In the genomic region with DNA sequence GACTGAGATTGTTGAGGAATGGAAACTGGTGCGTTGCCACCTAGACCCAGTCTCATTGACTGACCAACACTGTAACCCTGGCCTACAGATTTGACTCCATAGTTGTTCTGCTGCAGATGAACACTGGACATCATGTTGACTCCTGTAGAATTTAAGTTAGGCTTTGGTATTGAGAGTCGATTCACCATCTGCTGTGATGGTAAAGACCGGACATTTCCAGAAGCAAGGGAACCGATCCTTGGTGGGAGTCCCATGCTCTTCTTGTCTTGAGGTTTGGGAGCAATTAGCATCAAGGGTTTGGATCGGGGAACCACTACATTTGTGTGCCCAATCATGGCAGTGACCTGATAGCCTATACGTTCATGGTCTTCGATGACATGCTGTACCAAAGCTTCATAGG, we compare ENCODE assay signal across 19 cellular contexts. TPM values are rescaled to one million over a fixed set of nuclear protein-coding genes. Genes with fewer than 3 reads are reported as not detected.
DNase-seq lines count a peak whose midpoint lies in the region; ATAC-seq and TF ChIP-seq lines count a peak whose summit lies in the region.
"Had no signal": no experiment of that assay in that cellular context is flagged by ENCODE, and none has a peak within 500 bp of the region (broad histone marks: within the 10 kb centered on the region; RNA-seq: fewer than 3 reads in every experiment).

No MANE protein-coding gene starts in this region.

- H3K27me3 Mint-ChIP-seq in activated T-cell treated with anti-CD3 and anti-CD28 coated beads, Interleukin-2, amount 50 U/mL, for 24 hours: no peaks in the 10 kb centered on the region
- H3K27me3 Mint-ChIP-seq in activated T-cell treated with anti-CD3 and anti-CD28 coated beads, Interleukin-2, amount 50 U/mL, for 72 hours (ENCODE audit: low read depth): no peaks in the 10 kb centered on the region
- no peaks in the 10 kb centered on the region for H3K27me3 Mint-ChIP-seq in activated naive CD8-positive, alpha-beta T cell treated with anti-CD3 and anti-CD28 coated beads, Interleukin-2, amount 50 U/mL, for 24 hours
- no peaks in the 10 kb centered on the region for H3K27me3 Mint-ChIP-seq in stimulated activated naive B cell treated with anti-CD40 and anti-IgM and Interleukin-4, amounts not matched to agents 10 μg/mL and 1 μg/mL and 100 μg/mL, for 72 hours

- intact Hi-C loops in IMR-90 (cut with micrococcal nuclease): no loop called here
- intact Hi-C loops in left ventricle myocardium inferior (cut with micrococcal nuclease): no loop called here
- intact Hi-C loops in cardiac septum (cut with DNase I): no loop called here

- H3K9ac ChIP-seq in IMR-90 (ENCODE audit: low read depth, low read length): no peak overlapping the region
- H3K9ac ChIP-seq: GM23248 had no signal

- peaks cover 48% of the 10 kb centered on the region for H3K36me3 ChIP-seq in IMR-90 (ENCODE audit: control insufficient read depth, insufficient read depth, low read length)
- peaks cover 80% of the 10 kb centered on the region for H3K36me3 ChIP-seq in left ventricle myocardium inferior

- H3K4me3 ChIP-seq in IMR-90 (ENCODE audit: insufficient read depth, low read depth, low read length) (no peak overlapping the region), left ventricle myocardium inferior (no peak overlapping the region)
- H3K4me3 ChIP-seq: GM23248 had no signal

- in situ Hi-C loops in IMR-90 (cut with MboI; ENCODE audit: low sequenced_read_pairs): no loop called here

- no peak overlapping the region for H2AK5ac ChIP-seq in IMR-90 (ENCODE audit: low read depth, low read length)

- no peak overlapping the region for H3K23ac ChIP-seq in IMR-90 (ENCODE audit: low read depth, low read length)

- no peak overlapping the region for H2BK15ac ChIP-seq in IMR-90 (ENCODE audit: low read depth, low read length)

- peaks cover 42% of the 10 kb centered on the region for H3K4me1 Mint-ChIP-seq in activated T-cell treated with anti-CD3 and anti-CD28 coated beads, Interleukin-2, amount 50 U/mL, for 24 hours (ENCODE audit: low read depth)
- H3K4me1 Mint-ChIP-seq in activated T-cell treated with anti-CD3 and anti-CD28 coated beads, Interleukin-2, amount 50 U/mL, for 72 hours (ENCODE audit: low read depth): peaks cover 53% of the 10 kb centered on the region
- H3K4me1 Mint-ChIP-seq in activated naive CD8-positive, alpha-beta T cell treated with anti-CD3 and anti-CD28 coated beads, Interleukin-2, amount 50 U/mL, for 24 hours: peaks cover 29% of the 10 kb centered on the region
- peaks cover 7 to 13% of the 10 kb centered on the region in 2 donors for H3K4me1 Mint-ChIP-seq in stimulated activated naive B cell treated with anti-CD40 and anti-IgM and Interleukin-4, amounts not matched to agents 10 μg/mL and 1 μg/mL and 100 μg/mL, for 72 hours
- H3K4me1 Mint-ChIP-seq: CD14-positive monocyte had no signal

- no peak overlapping the region for H3K56ac ChIP-seq in IMR-90 (ENCODE audit: extremely low read depth, insufficient read depth, low read length)

- no peak for TF ChIP-seq POLR2A in IMR-90 (IDR thresholded peaks at IDR 0.05; ENCODE audit: low read depth, low read length)

- no peak overlapping the region for H4K91ac ChIP-seq in IMR-90 (ENCODE audit: insufficient read depth, low read depth, low read length)

- H3K27ac ChIP-seq in IMR-90 (ENCODE audit: insufficient read depth, low read length) (no peak overlapping the region), left ventricle myocardium inferior (replicated peaks) (no peak overlapping the region)
- H3K27ac ChIP-seq: GM23248 had no signal

- no peak overlapping the region for H2BK5ac ChIP-seq in IMR-90 (ENCODE audit: low read depth, low read length, poor library complexity, severe bottlenecking)

- H3K14ac ChIP-seq in IMR-90 (replicated peaks; ENCODE audit: low read depth, low read length): no peak overlapping the region

- TF ChIP-seq CTCF in IMR-90 (conservative IDR thresholded peaks at IDR 0.05; ENCODE audit: low read depth, low read length): no peak
- no peak for TF ChIP-seq CTCF in left ventricle myocardium inferior (IDR thresholded peaks at IDR 0.05; ENCODE audit: borderline replicate concordance)

- H3K4me2 ChIP-seq in IMR-90 (ENCODE audit: low read depth, low read length): no peak overlapping the region

- dilution Hi-C loops in IMR-90 (cut with HindIII; ENCODE audit: low sequenced_read_pairs, unreplicated experiment): no loop called here

- no peak overlapping the region for H3K4me3 Mint-ChIP-seq in activated T-cell treated with anti-CD3 and anti-CD28 coated beads, Interleukin-2, amount 50 U/mL, for 24 hours
- H3K4me3 Mint-ChIP-seq in activated T-cell treated with anti-CD3 and anti-CD28 coated beads, Interleukin-2, amount 50 U/mL, for 72 hours: no peak overlapping the region
- H3K4me3 Mint-ChIP-seq in activated naive CD8-positive, alpha-beta T cell treated with anti-CD3 and anti-CD28 coated beads, Interleukin-2, amount 50 U/mL, for 24 hours: no peak overlapping the region
- no peak overlapping the region for H3K4me3 Mint-ChIP-seq in stimulated activated naive B cell treated with anti-CD40 and anti-IgM and Interleukin-4, amounts not matched to agents 10 μg/mL and 1 μg/mL and 100 μg/mL, for 72 hours
- H3K4me3 Mint-ChIP-seq: CD14-positive monocyte had no signal

- 100% methylated on average over 5 of the region's 7 CpGs; no CpG with 5 or more reads in 1 of the 2 experiments for WGBS in IMR-90 (ENCODE audit: extremely low coverage in 2 of 2, insufficient read length in 1 of 2), 2 experiments

- peak overlapping the region; percentile 71 for H3K27ac Mint-ChIP-seq in activated T-cell treated with anti-CD3 and anti-CD28 coated beads, Interleukin-2, amount 50 U/mL, for 24 hours
- H3K27ac Mint-ChIP-seq in activated T-cell treated with anti-CD3 and anti-CD28 coated beads, Interleukin-2, amount 50 U/mL, for 72 hours: no peak overlapping the region
- peak overlapping the region; percentile 84 for H3K27ac Mint-ChIP-seq in activated naive CD8-positive, alpha-beta T cell treated with anti-CD3 and anti-CD28 coated beads, Interleukin-2, amount 50 U/mL, for 24 hours
- peak overlapping the region; percentile 86 for H3K27ac Mint-ChIP-seq in stimulated activated naive B cell treated with anti-CD40 and anti-IgM and Interleukin-4, amounts not matched to agents 10 μg/mL and 1 μg/mL and 100 μg/mL, for 72 hours

- TF ChIP-seq RAD21 in IMR-90 (IDR thresholded peaks at IDR 0.05; ENCODE audit: low read length): no peak

- H3K9me3 Mint-ChIP-seq in activated T-cell treated with anti-CD3 and anti-CD28 coated beads, Interleukin-2, amount 50 U/mL, for 24 hours: no peaks in the 10 kb centered on the region
- H3K9me3 Mint-ChIP-seq in activated T-cell treated with anti-CD3 and anti-CD28 coated beads, Interleukin-2, amount 50 U/mL, for 72 hours: no peaks in the 10 kb centered on the region
- H3K9me3 Mint-ChIP-seq in activated naive CD8-positive, alpha-beta T cell treated with anti-CD3 and anti-CD28 coated beads, Interleukin-2, amount 50 U/mL, for 24 hours: no peaks in the 10 kb centered on the region
- H3K9me3 Mint-ChIP-seq in stimulated activated naive B cell treated with anti-CD40 and anti-IgM and Interleukin-4, amounts not matched to agents 10 μg/mL and 1 μg/mL and 100 μg/mL, for 72 hours: no peaks in the 10 kb centered on the region

- peaks cover 73% of the 10 kb centered on the region for H4K20me1 ChIP-seq in IMR-90 (ENCODE audit: insufficient read depth, low read length)

- DNase-seq in activated T-cell treated with anti-CD3 and anti-CD28 coated beads, Interleukin-2, amount 50 U/mL, for 24 hours: no peak
- no peak for DNase-seq in activated T-cell treated with anti-CD3 and anti-CD28 coated beads, Interleukin-2, amount 50 U/mL, for 72 hours
- DNase-seq in IMR-90 (no peak), left ventricle myocardium inferior (no peak), cardiac septum (ENCODE audit: low spot score) (no peak)
- no peak for DNase-seq in activated naive CD8-positive, alpha-beta T cell treated with anti-CD3 and anti-CD28 coated beads, Interleukin-2, amount 50 U/mL, for 24 hours
- DNase-seq in stimulated activated naive B cell treated with anti-CD40 and anti-IgM and Interleukin-4, amounts not matched to agents 10 μg/mL and 1 μg/mL and 100 μg/mL, for 72 hours: no peak
- DNase-seq: COR-L47, GM23248, Kasumi-1, MM.1S, NCI-H1105, NCI-H1694, NCI-H69, OCI-M1, SHP77 treated with DMSO at 0.1 percent for 48 hours had no signal

- peaks cover 39% of the 10 kb centered on the region for H3K9me1 ChIP-seq in IMR-90 (ENCODE audit: insufficient read depth, low read length)

- peaks cover 53 to 90% of the 10 kb centered on the region in 2 experiments for H3K79me1 ChIP-seq in IMR-90 (ENCODE audit: low read depth in 1 of 2, low read length in 2 of 2)

- peaks cover 95% of the 10 kb centered on the region for H3K36me3 Mint-ChIP-seq in activated T-cell treated with anti-CD3 and anti-CD28 coated beads, Interleukin-2, amount 50 U/mL, for 24 hours (ENCODE audit: low read depth)
- peaks cover 16 to 41% of the 10 kb centered on the region in 2 donors for H3K36me3 Mint-ChIP-seq in activated T-cell treated with anti-CD3 and anti-CD28 coated beads, Interleukin-2, amount 50 U/mL, for 72 hours (ENCODE audit: insufficient read depth in 2 of 2)
- H3K36me3 Mint-ChIP-seq in activated naive CD8-positive, alpha-beta T cell treated with anti-CD3 and anti-CD28 coated beads, Interleukin-2, amount 50 U/mL, for 24 hours (ENCODE audit: low read depth): peaks cover 70% of the 10 kb centered on the region
- H3K36me3 Mint-ChIP-seq in stimulated activated naive B cell treated with anti-CD40 and anti-IgM and Interleukin-4, amounts not matched to agents 10 μg/mL and 1 μg/mL and 100 μg/mL, for 72 hours: peaks cover 37 to 61% of the 10 kb centered on the region in 2 donors

- H3K18ac ChIP-seq in IMR-90 (ENCODE audit: low read depth, low read length): no peak overlapping the region

- POLR2A ChIA-PET in IMR-90 (lab: Charles Lee; ENCODE audit: unreplicated experiment): no interaction called here

- ATAC-seq in activated T-cell treated with anti-CD3 and anti-CD28 coated beads, Interleukin-2, amount 50 U/mL, for 72 hours (replicated peaks in 1 of 2): no peak
- ATAC-seq in IMR-90 (ENCODE audit: low read depth) (no peak), HG03354 (IDR thresholded peaks at IDR 0.05; ENCODE audit: poor library complexity, severe bottlenecking, unreplicated experiment) (no peak)
- ATAC-seq in activated naive CD8-positive, alpha-beta T cell treated with anti-CD3 and anti-CD28 coated beads, Interleukin-2, amount 50 U/mL, for 24 hours: no peak
- no peak for ATAC-seq in stimulated activated naive B cell treated with anti-CD40 and anti-IgM and Interleukin-4, amounts not matched to agents 10 μg/mL and 1 μg/mL and 100 μg/mL, for 72 hours (replicated peaks)
- ATAC-seq: SK-N-SH treated with all-trans-retinoic acid at 6 μM for 48 hours had no signal

- H2BK20ac ChIP-seq in IMR-90 (ENCODE audit: low read depth, low read length): peak overlapping the region; percentile 5; the same call in 1 of the 2 replicates

- H2AK9ac ChIP-seq in IMR-90 (replicated peaks; ENCODE audit: low read depth, low read length, poor library complexity): no peak overlapping the region

- no peak overlapping the region for H4K5ac ChIP-seq in IMR-90 (ENCODE audit: low read depth, low read length)

- H3K4me1 ChIP-seq in IMR-90 (ENCODE audit: control insufficient read depth, insufficient read depth, low read length) (peaks cover 6% of the 10 kb centered on the region), left ventricle myocardium inferior (peaks cover 12% of the 10 kb centered on the region)

- no peak overlapping the region for H3K4ac ChIP-seq in IMR-90 (ENCODE audit: low read depth, low read length)

- no peaks in the 10 kb centered on the region for H3K9me3 ChIP-seq in IMR-90 (ENCODE audit: control insufficient read depth, insufficient read depth, low read length)
- H3K9me3 ChIP-seq in left ventricle myocardium inferior (replicated peaks): no peaks in the 10 kb centered on the region

- BruUV-seq in IMR-90 (replicated peaks; lab: Mats Ljungman, UMichigan): no TSS peak

- H3K27me3 ChIP-seq in IMR-90 (ENCODE audit: control insufficient read depth, insufficient read depth, low read length): no peaks in the 10 kb centered on the region
- H3K27me3 ChIP-seq in left ventricle myocardium inferior (ENCODE audit: low read depth): no peaks in the 10 kb centered on the region

- no peak overlapping the region for H4K8ac ChIP-seq in IMR-90 (ENCODE audit: low read depth in 2 of 2, low read length in 2 of 2)

- H2AFZ ChIP-seq in IMR-90 (replicated peaks; ENCODE audit: low read length, poor library complexity): no peak overlapping the region
- H2AFZ ChIP-seq: GM23248 had no signal

- no peak overlapping the region for H2BK120ac ChIP-seq in IMR-90 (ENCODE audit: low read depth, low read length)

- CTCF ChIA-PET in IMR-90 (lab: Yijun Ruan, JAX): no interaction called here

RNA-seq across cellular contexts. Expression of a gene that starts 37.6 kb away (rescaled TPM):
- total RNA-seq in activated T-cell treated with anti-CD3 and anti-CD28 coated beads, Interleukin-2, amount 50 U/mL, for 72 hours: 10 to 100 TPM; 62.3 to 72.2 TPM
- total RNA-seq in IMR-90 (2012; rRNA removed) (23.1 and 23.3 TPM in 2 replicates), left ventricle myocardium inferior (27.3 TPM), cardiac septum (32.8 TPM)
- 17.5 and 24.8 TPM in 2 replicates for polyA plus RNA-seq in IMR-90 (2012; rRNA removed)
- 5.1 and 7.4 TPM in 2 replicates for polyA plus RNA-seq in IMR-90 (2012; cell fraction: cytosol; rRNA removed)
- 10.9 and 65.8 TPM in 2 replicates for polyA plus RNA-seq in IMR-90 (2012; cell fraction: nucleus; rRNA removed; ENCODE audit: low replicate concordance)
